ENCODE assay signal across 28 cellular contexts in genomic region chr6:16749516-16750485, GRCh38. TPM values are rescaled to one million over a fixed set of nuclear protein-coding genes. Genes with fewer than 3 reads are reported as not detected.
DNase-seq lines count a peak whose midpoint lies in the region; ATAC-seq, FAIRE-seq and TF ChIP-seq lines count a peak whose summit lies in the region.
"Had no signal": no experiment of that assay in that cellular context is flagged by ENCODE, and none has a peak within 500 bp of the region (broad histone marks: within the 10 kb centered on the region; RNA-seq: fewer than 3 reads in every experiment).

No MANE protein-coding gene starts in this region.

- peaks cover 14% of the 10 kb centered on the region for H4K20me1 ChIP-seq in GM12878 (ENCODE audit: control insufficient read depth, insufficient read depth)

- no peak overlapping the region for H4K8ac ChIP-seq in mesendoderm (ENCODE audit: low read depth, low read length)

- no peaks in the 10 kb centered on the region for H3K27me3 ChIP-seq in CD4-positive, CD25-positive, alpha-beta regulatory T cell (ENCODE audit: control insufficient read depth, insufficient read depth, low read length)
- H3K27me3 ChIP-seq in GM12878 (replicated peaks in 1 of 2; ENCODE audit: control insufficient read depth in 2 of 2, insufficient read depth in 2 of 2, low read length in 1 of 2), result no peaks in the 10 kb centered on the region
- no peaks in the 10 kb centered on the region for H3K27me3 ChIP-seq in mesendoderm (ENCODE audit: insufficient read depth, low read length, poor library complexity)
- H3K27me3 ChIP-seq: adrenal gland, gastroesophageal sphincter, testis, uterus had no signal

- no peak overlapping the region for H3K4ac ChIP-seq in mesendoderm (ENCODE audit: low read depth, low read length)

- no peak overlapping the region for H3K23ac ChIP-seq in mesendoderm (ENCODE audit: low read length)

- peaks cover 62% of the 10 kb centered on the region for H3K36me3 ChIP-seq in CD4-positive, CD25-positive, alpha-beta regulatory T cell (ENCODE audit: control insufficient read depth, insufficient read depth, low read length)
- peaks cover 0 to 6% of the 10 kb centered on the region in 2 experiments; a peak in 2 of 3 replicates for H3K36me3 ChIP-seq in HEK293 (ENCODE audit: control insufficient read depth in 2 of 2, insufficient read depth in 1 of 2, low read length in 2 of 2)
- H3K36me3 ChIP-seq in GM12878 (ENCODE audit: control insufficient read depth in 2 of 2, insufficient read depth in 2 of 2, low read length in 1 of 2), result peaks cover 1 to 10% of the 10 kb centered on the region in 2 experiments
- no peaks in the 10 kb centered on the region for H3K36me3 ChIP-seq in mesendoderm (ENCODE audit: control insufficient read depth, insufficient read depth, low read length)
- H3K36me3 ChIP-seq: adrenal gland, uterus had no signal

- no peaks in the 10 kb centered on the region for H3K9me3 ChIP-seq in CD4-positive, CD25-positive, alpha-beta regulatory T cell (ENCODE audit: control insufficient read depth in 2 of 2, low read length in 2 of 2)
- H3K9me3 ChIP-seq in HEK293 (ENCODE audit: control insufficient read depth, insufficient read depth, low read depth, low read length), result no peaks in the 10 kb centered on the region
- no peaks in the 10 kb centered on the region; the same call in 2 of the 3 replicates for H3K9me3 ChIP-seq in GM12878 (replicated peaks; ENCODE audit: control insufficient read depth, insufficient read depth, low read length)
- H3K9me3 ChIP-seq: adrenal gland, gastroesophageal sphincter, testis, uterus had no signal

- TF ChIP-seq EP300 in GM12878 (IDR thresholded peaks at IDR 0.05; ENCODE audit: borderline replicate concordance in 1 of 2, control insufficient read depth in 1 of 2, low read depth in 2 of 2, low read length in 2 of 2), result no peak

- peak overlapping the region in 1 of 4 donors; percentile 17 for H3K4me3 Mint-ChIP-seq in CD4-positive, CD25-positive, alpha-beta regulatory T cell
- H3K4me3 Mint-ChIP-seq in glutamatergic neuron (ENCODE audit: unreplicated experiment), result no peak overlapping the region
- no peak overlapping the region for H3K4me3 Mint-ChIP-seq in activated CD8-positive, alpha-beta T cell treated with anti-CD3 and anti-CD28 coated beads, Interleukin-2, amount 10 ng/mL, durations not matched to agents 7 days and 5 days
- no peak overlapping the region for H3K4me3 Mint-ChIP-seq in activated T-cell treated with anti-CD3 and anti-CD28 coated beads, Interleukin-2, amount 50 U/mL, for 4 hours
- H3K4me3 Mint-ChIP-seq: activated naive CD4-positive, alpha-beta T cell treated with anti-CD3 and anti-CD28 coated beads for 36 hours; H9; immature natural killer cell had no signal

- H3K9ac ChIP-seq in GM12878 (ENCODE audit: control insufficient read depth, insufficient read depth, low read length), result no peak overlapping the region
- no peak overlapping the region for H3K9ac ChIP-seq in mesendoderm (ENCODE audit: low read length)

- H2BK5ac ChIP-seq in mesendoderm (ENCODE audit: low read length), result no peak overlapping the region

- no peak for DNase-seq in CD4-positive, CD25-positive, alpha-beta regulatory T cell
- DNase-seq in GM12878 (ENCODE audit: low read depth, low spot score) (no peak), mesendoderm (peak; percentile 47), glutamatergic neuron (no peak)
- DNase-seq in activated CD8-positive, alpha-beta T cell treated with anti-CD3 and anti-CD28 coated beads, Interleukin-2, amount 10 ng/mL, durations not matched to agents 7 days and 5 days, result no peak
- no peak for DNase-seq in activated T-cell treated with anti-CD3 and anti-CD28 coated beads, Interleukin-2, amount 50 U/mL, for 4 hours
- DNase-seq: activated CD4-positive, alpha-beta T cell treated with anti-CD3 and anti-CD28 coated beads, Interleukin-2, amount 50 U/mL, for 48 hours; activated naive CD4-positive, alpha-beta T cell treated with anti-CD3 and anti-CD28 coated beads for 36 hours; adrenal gland; AML-193; DMS153; H9; immature natural killer cell; left cardiac atrium; NCI-H1436 treated with DMSO at 0.1 percent for 48 hours; NCI-H2081 treated with DMSO at 0.1 percent for 48 hours; NCI-H82; stimulated activated naive CD4-positive, alpha-beta T cell treated with Interleukin-2 at 50 U/mL for 16 hours; testis; uterus had no signal

- H3K36me3 Mint-ChIP-seq in CD4-positive, CD25-positive, alpha-beta regulatory T cell, result peaks cover 38% of the 10 kb centered on the region
- no peaks in the 10 kb centered on the region for H3K36me3 Mint-ChIP-seq in glutamatergic neuron (ENCODE audit: unreplicated experiment)
- H3K36me3 Mint-ChIP-seq in activated CD8-positive, alpha-beta T cell treated with anti-CD3 and anti-CD28 coated beads, Interleukin-2, amount 10 ng/mL, durations not matched to agents 7 days and 5 days (ENCODE audit: low read depth), result peaks cover 55% of the 10 kb centered on the region
- peaks cover 46% of the 10 kb centered on the region for H3K36me3 Mint-ChIP-seq in activated T-cell treated with anti-CD3 and anti-CD28 coated beads, Interleukin-2, amount 50 U/mL, for 4 hours (ENCODE audit: insufficient read depth)

- peaks cover 41 to 84% (median 71%) of the 10 kb centered on the region in 4 donors for H3K4me1 Mint-ChIP-seq in CD4-positive, CD25-positive, alpha-beta regulatory T cell
- H3K4me1 Mint-ChIP-seq in glutamatergic neuron (ENCODE audit: low read depth, unreplicated experiment), result peaks cover 14% of the 10 kb centered on the region
- H3K4me1 Mint-ChIP-seq in activated CD8-positive, alpha-beta T cell treated with anti-CD3 and anti-CD28 coated beads, Interleukin-2, amount 10 ng/mL, durations not matched to agents 7 days and 5 days (ENCODE audit: low read depth), result peaks cover 27% of the 10 kb centered on the region
- peaks cover 71% of the 10 kb centered on the region for H3K4me1 Mint-ChIP-seq in activated T-cell treated with anti-CD3 and anti-CD28 coated beads, Interleukin-2, amount 50 U/mL, for 4 hours (ENCODE audit: low read depth)

- H3K4me2 ChIP-seq in GM12878 (ENCODE audit: control insufficient read depth, insufficient read depth) (no peak overlapping the region), mesendoderm (ENCODE audit: low read length) (no peak overlapping the region)

- no peaks in the 10 kb centered on the region; the same call in 1 of the 2 replicates for H3K79me2 ChIP-seq in GM12878 (ENCODE audit: control insufficient read depth, insufficient read depth, low read length)
- H3K79me2 ChIP-seq in mesendoderm (ENCODE audit: control insufficient read depth, insufficient read depth, low read length), result no peaks in the 10 kb centered on the region

- no peak overlapping the region for H2BK15ac ChIP-seq in mesendoderm (replicated peaks; ENCODE audit: low read depth)

- POLR2A ChIA-PET in HEK293 (lab: Yijun Ruan, JAX), result interaction anchor here (0.5 to 1.0 kb wide), 2 partner anchors 9 to 296 kb away, joined by 3 to 5 read pairs; no protein-coding TSS in a partner anchor
- POLR2A ChIA-PET in GM12878 (lab: Charles Lee), result interaction anchor here (0.9 kb wide), 1 partner anchor 33 kb away, joined by 3 read pairs; no protein-coding TSS in a partner anchor
- POLR2A ChIA-PET in activated CD8-positive, alpha-beta T cell treated with anti-CD3 and anti-CD28 coated beads, Interleukin-2, amount 10 ng/mL, durations not matched to agents 7 days and 5 days (lab: Charles Lee), result interaction anchor here (1.2 to 1.3 kb wide), 2 partner anchors 9 to 53 kb away, joined by 4 to 6 read pairs; no protein-coding TSS in a partner anchor

- H2BK120ac ChIP-seq in mesendoderm (ENCODE audit: low read depth, low read length), result no peak overlapping the region

- no peaks in the 10 kb centered on the region for H3K27me3 Mint-ChIP-seq in CD4-positive, CD25-positive, alpha-beta regulatory T cell
- no peaks in the 10 kb centered on the region for H3K27me3 Mint-ChIP-seq in glutamatergic neuron (ENCODE audit: unreplicated experiment)
- no peaks in the 10 kb centered on the region for H3K27me3 Mint-ChIP-seq in activated CD8-positive, alpha-beta T cell treated with anti-CD3 and anti-CD28 coated beads, Interleukin-2, amount 10 ng/mL, durations not matched to agents 7 days and 5 days (ENCODE audit: low read depth)
- H3K27me3 Mint-ChIP-seq in activated T-cell treated with anti-CD3 and anti-CD28 coated beads, Interleukin-2, amount 50 U/mL, for 4 hours (ENCODE audit: low read depth), result no peaks in the 10 kb centered on the region
- H3K27me3 Mint-ChIP-seq: natural killer cell treated with Interleukin-12 subunit alpha and Interleukin-12 subunit beta and Interleukin-15 and Interleukin-18, amount 100 ng/mL, for 72 hours had no signal

- H3K4me3 ChIP-seq in CD4-positive, CD25-positive, alpha-beta regulatory T cell (ENCODE audit: low read depth, low read length), result no peak overlapping the region
- H3K4me3 ChIP-seq in HEK293 (ENCODE audit: low read depth, low read length), result no peak overlapping the region
- no peak overlapping the region for H3K4me3 ChIP-seq in GM12878
- no peak overlapping the region for H3K4me3 ChIP-seq in mesendoderm (ENCODE audit: low read length)
- H3K4me3 ChIP-seq: adrenal gland, gastroesophageal sphincter, lung, testis, uterus had no signal

- no peaks in the 10 kb centered on the region for H3K79me1 ChIP-seq in mesendoderm (ENCODE audit: low read length)

- SMC1A ChIA-PET in GM12878 (lab: Charles Lee; ENCODE audit: uncharacterized antibody, unreplicated experiment), result interaction anchor here (0.8 to 5.4 kb wide), 13 partner anchors 8 to 60 kb away, joined by 3 to 36 read pairs (median 4); no protein-coding TSS in a partner anchor

- BruUV-seq in GM12878 (replicated peaks; lab: Mats Ljungman, UMichigan), result TSS peak; percentile 1

- H3K56ac ChIP-seq in mesendoderm (ENCODE audit: low read length), result no peak overlapping the region

- no peak overlapping the region for H3K27ac ChIP-seq in CD4-positive, CD25-positive, alpha-beta regulatory T cell (ENCODE audit: insufficient read depth, low read length, poor library complexity, severe bottlenecking)
- H3K27ac ChIP-seq in HEK293 (ENCODE audit: extremely low read depth, low read depth, low read length), result no peak overlapping the region
- no peak overlapping the region for H3K27ac ChIP-seq in GM12878 (ENCODE audit: control insufficient read depth, insufficient read depth)
- H3K27ac ChIP-seq in mesendoderm (ENCODE audit: low read depth, low read length), result no peak overlapping the region
- H3K27ac ChIP-seq: adrenal gland, gastroesophageal sphincter, RWPE1, testis had no signal

- no peak overlapping the region for H3K18ac ChIP-seq in mesendoderm (ENCODE audit: low read length)

- peak overlapping the region; percentile 3 to 79 (median 43) for H3K27ac Mint-ChIP-seq in CD4-positive, CD25-positive, alpha-beta regulatory T cell
- H3K27ac Mint-ChIP-seq in glutamatergic neuron (ENCODE audit: unreplicated experiment), result no peak overlapping the region
- H3K27ac Mint-ChIP-seq in activated CD8-positive, alpha-beta T cell treated with anti-CD3 and anti-CD28 coated beads, Interleukin-2, amount 10 ng/mL, durations not matched to agents 7 days and 5 days, result no peak overlapping the region
- H3K27ac Mint-ChIP-seq: activated naive CD4-positive, alpha-beta T cell treated with anti-CD3 and anti-CD28 coated beads for 36 hours; natural killer cell treated with Interleukin-12 subunit alpha and Interleukin-12 subunit beta and Interleukin-15 and Interleukin-18, amount 100 ng/mL, for 72 hours had no signal

- TF ChIP-seq RAD21 in GM12878 (IDR thresholded peaks at IDR 0.05; ENCODE audit: insufficient read depth, low read depth, low read length), result no peak

- H3K4me1 ChIP-seq in CD4-positive, CD25-positive, alpha-beta regulatory T cell (ENCODE audit: control insufficient read depth, insufficient read depth, low read length, poor library complexity, severe bottlenecking), result peaks cover 34% of the 10 kb centered on the region
- peaks cover 40% of the 10 kb centered on the region for H3K4me1 ChIP-seq in HEK293 (ENCODE audit: control insufficient read depth, insufficient read depth, low read length)
- no peaks in the 10 kb centered on the region for H3K4me1 ChIP-seq in GM12878 (ENCODE audit: control insufficient read depth, insufficient read depth, low read length)
- peaks cover 2% of the 10 kb centered on the region for H3K4me1 ChIP-seq in mesendoderm (ENCODE audit: control insufficient read depth, low read depth, low read length)

- no peaks in the 10 kb centered on the region for H3K9me3 Mint-ChIP-seq in CD4-positive, CD25-positive, alpha-beta regulatory T cell
- H3K9me3 Mint-ChIP-seq in glutamatergic neuron (ENCODE audit: unreplicated experiment), result no peaks in the 10 kb centered on the region
- no peaks in the 10 kb centered on the region for H3K9me3 Mint-ChIP-seq in activated CD8-positive, alpha-beta T cell treated with anti-CD3 and anti-CD28 coated beads, Interleukin-2, amount 10 ng/mL, durations not matched to agents 7 days and 5 days (ENCODE audit: insufficient read depth)
- no peaks in the 10 kb centered on the region for H3K9me3 Mint-ChIP-seq in activated T-cell treated with anti-CD3 and anti-CD28 coated beads, Interleukin-2, amount 50 U/mL, for 4 hours
- H3K9me3 Mint-ChIP-seq: activated naive CD4-positive, alpha-beta T cell treated with anti-CD3 and anti-CD28 coated beads for 36 hours; brain; H9; immature natural killer cell; natural killer cell treated with Interleukin-12 subunit alpha and Interleukin-12 subunit beta and Interleukin-15 and Interleukin-18, amount 100 ng/mL, for 72 hours had no signal

- H2AK5ac ChIP-seq in mesendoderm (ENCODE audit: low read length), result no peak overlapping the region

- H2AFZ ChIP-seq in GM12878 (ENCODE audit: control insufficient read depth, low read depth, low read length), result no peak overlapping the region

- in situ Hi-C loops in GM12878 (cut with MboI), result no loop called here

- CTCF ChIA-PET in HEK293 (lab: Yijun Ruan, JAX), result interaction anchor here (0.6 to 1.2 kb wide), 10 partner anchors 10 to 236 kb away, joined by 3 to 4 read pairs (median 3); partner anchors contain the start of gene ATXN1
- CTCF ChIA-PET in GM12878 (lab: Yijun Ruan, JAX), result interaction anchor here (0.7 to 3.0 kb wide), 8 partner anchors 9 to 417 kb away, joined by 3 to 12 read pairs (median 5); no protein-coding TSS in a partner anchor
- CTCF ChIA-PET in activated CD8-positive, alpha-beta T cell treated with anti-CD3 and anti-CD28 coated beads, Interleukin-2, amount 10 ng/mL, durations not matched to agents 7 days and 5 days (lab: Charles Lee), result interaction anchor here (0.9 to 1.9 kb wide), 5 partner anchors 9 to 418 kb away, joined by 3 to 6 read pairs (median 5); no protein-coding TSS in a partner anchor

- ATAC-seq in CD4-positive, CD25-positive, alpha-beta regulatory T cell (ENCODE audit: low read depth in 2 of 2), result no peak
- ATAC-seq in GM12878 (no peak), HG02588 (IDR thresholded peaks at IDR 0.05; ENCODE audit: unreplicated experiment) (no peak)
- ATAC-seq in activated CD8-positive, alpha-beta T cell treated with anti-CD3 and anti-CD28 coated beads, Interleukin-2, amount 10 ng/mL, durations not matched to agents 7 days and 5 days, result no peak
- ATAC-seq in activated T-cell treated with anti-CD3 and anti-CD28 coated beads, Interleukin-2, amount 50 U/mL, for 4 hours, result no peak
- ATAC-seq: activated CD4-positive, CD25-positive, alpha-beta regulatory T cell treated with anti-CD3 and anti-CD28 coated beads, Interleukin-2, amount 50 U/mL, for 24 hours; gastroesophageal sphincter; left cardiac atrium; natural killer cell treated with Interleukin-12 subunit alpha and Interleukin-12 subunit beta and Interleukin-15 and Interleukin-18, amount 100 ng/mL, for 72 hours had no signal

- intact Hi-C loops in GM12878 (cut with micrococcal nuclease; ENCODE audit: unreplicated experiment), result no loop called here

- no peak for FAIRE-seq in GM12878 (lab: Jason Lieb, UNC)

- RAD21 ChIA-PET in GM12878 (lab: Charles Lee; ENCODE audit: unreplicated experiment), result interaction anchor here (1.0 to 1.1 kb wide), 2 partner anchors 18 to 37 kb away, joined by 3 read pairs; no protein-coding TSS in a partner anchor

- WGBS in GM12878 (ENCODE audit: insufficient coverage, insufficient replicate concordance, low lambda C conversion rate, missing lambda C conversion rate), result 73% methylated on average over 10 of the region's 10 CpGs
- WGBS in mesendoderm (ENCODE audit: extremely low coverage, insufficient coverage, low lambda C conversion rate), result no CpG with 5 or more reads among the region's 10 CpGs

- TF ChIP-seq POLR2A in GM12878 (IDR thresholded peaks at IDR 0.05; ENCODE audit: low read depth, low read length), result no peak

- TF ChIP-seq CTCF in HEK293 (tag by site-specific recombination; IDR thresholded peaks at IDR 0.05) (no peak), GM12878 (IDR thresholded peaks at IDR 0.05 in 2 of 3, conservative IDR thresholded peaks at IDR 0.05 in 1 of 3; ENCODE audit: control insufficient read depth in 2 of 3, extremely low read depth in 1 of 3, insufficient read depth in 1 of 3, low read depth in 3 of 3, low read length in 3 of 3) (no peak), glutamatergic neuron (IDR thresholded peaks at IDR 0.05; ENCODE audit: partially characterized antibody, unreplicated experiment) (no peak)

- H4K5ac ChIP-seq in mesendoderm (ENCODE audit: low read length), result no peak overlapping the region

RNA-seq across cellular contexts. Expression of gene ATXN1, which starts 11.5 kb away (rescaled TPM):
- 191 TPM for total RNA-seq in CD4-positive, CD25-positive, alpha-beta regulatory T cell
- 10 to 100 TPM; 15.8 to 22.9 (median 18.9) TPM for polyA plus RNA-seq in CD4-positive, CD25-positive, alpha-beta regulatory T cell
- total RNA-seq in GM12878 (2013; cell fraction: nucleolus; rRNA removed), result 540 and 542 TPM in 2 replicates
- total RNA-seq in GM12878 (2014; rRNA removed) (36.5 and 38.5 TPM in 2 replicates), GM12878 (2014; rRNA removed; fragmentation: Illumina TruSeq; extraction: Trizol) (22.8 and 23.3 TPM in 2 replicates), GM12878 (2021) (46.3 and 51.2 TPM in 2 replicates), glutamatergic neuron (ENCODE audit: unreplicated experiment) (15.5 TPM)
- polyA plus RNA-seq in GM12878 (2011; ENCODE audit: low read depth), result 16.7 TPM
- polyA plus RNA-seq in GM12878 (2011; rRNA removed) (50.7 and 55.4 TPM in 2 replicates), GM12878 (2014; fragmentation: Illumina TruSeq; extraction: Trizol) (15.6 and 20.6 TPM in 2 replicates), GM12878 (2014; fragmentation: Nextera tagmentation; extraction: Ambion mirVana) (10 to 100 TPM; 12.2 to 13.7 TPM), GM12878 (2014; rRNA removed) (18.2 and 20.4 TPM in 2 replicates), GM12878 (2016; fragmentation: Nextera tagmentation; extraction: Ambion mirVana) (10 to 100 TPM; 17.9 to 23.7 TPM)
- polyA plus RNA-seq in GM12878 (2011; cell fraction: cytosol; rRNA removed), result 40.5 and 61.2 TPM in 2 replicates
- 98.3 and 141 TPM in 2 replicates for polyA plus RNA-seq in GM12878 (2011; cell fraction: nucleus; rRNA removed)
- polyA plus RNA-seq in GM12878 (2012), result 14.8 and 21.3 TPM in 2 replicates
- 125 and 130 TPM in 2 replicates for polyA minus RNA-seq in GM12878 (2011; rRNA and poly(A)+ RNA removed)
- 52.1 and 57.6 TPM in 2 replicates for polyA minus RNA-seq in GM12878 (2011; cell fraction: cytosol; rRNA and poly(A)+ RNA removed)
- polyA minus RNA-seq in GM12878 (2011; cell fraction: nucleus; rRNA and poly(A)+ RNA removed), result 137 and 248 TPM in 2 replicates
- 3.7 TPM for polyA plus RNA-seq in mesendoderm (2013, experiment 1 of 2)
- polyA plus RNA-seq in mesendoderm (2013, experiment 2 of 2), result 3.7 TPM
- total RNA-seq in activated CD8-positive, alpha-beta T cell treated with anti-CD3 and anti-CD28 coated beads, Interleukin-2, amount 10 ng/mL, durations not matched to agents 7 days and 5 days, result 10 to 100 TPM; 36.7 to 42.9 TPM
- total RNA-seq in activated T-cell treated with anti-CD3 and anti-CD28 coated beads, Interleukin-2, amount 50 U/mL, for 4 hours, result 10 to 100 TPM; 39.5 to 63.8 (median 45.1) TPM

Comparison
In these comparisons a context has a peak if more than half of its experiments do, and no peak if none do; other contexts are left out.
1. H3K27ac Mint-ChIP-seq: peak in CD4-positive, CD25-positive, alpha-beta regulatory T cell (3 of 3); none in glutamatergic neuron (single experiment) and activated CD8-positive, alpha-beta T cell treated with anti-CD3 and anti-CD28 coated beads, Interleukin-2, amount 10 ng/mL, durations not matched to agents 7 days and 5 days (single experiment).